1 cellular context compared by ENCODE assay signal in genomic region chr22:28742562-28742962, GRCh38.
A peak's percentile ranks its signal among the peaks of the same experiment; 100 is the strongest.
TF ChIP-seq lines count a peak whose summit lies in the region.

No MANE protein-coding gene starts in this region.

TF ChIP-seq in HepG2, 621 proteins besides CTCF, POLR2A, EP300 and RAD21:
- TF ChIP-seq SIN3A (IDR thresholded peaks at IDR 0.05; ENCODE audit: borderline replicate concordance, low read depth, low read length) (0 out of 2 replicates have a peak, but pooled peaks have one; percentile 1), ZNF775 (CRISPR knock-in tag; IDR thresholded peaks at IDR 0.05; ENCODE audit: borderline replicate concordance) (0 out of 2 replicates have a peak, but pooled peaks have one; percentile 63), RAD51 (IDR thresholded peaks at IDR 0.05; ENCODE audit: borderline replicate concordance) (no peak), ZSCAN30 (CRISPR knock-in tag; IDR thresholded peaks at IDR 0.05) (0 out of 2 replicates have a peak, but pooled peaks have one; percentile 5), GABPA (IDR thresholded peaks at IDR 0.05; ENCODE audit: low read depth, low read length) (peak; percentile 21; the same call in 1 of the 2 replicates), GABPA (CRISPR knock-in tag; IDR thresholded peaks at IDR 0.05; ENCODE audit: low read depth) (peak; percentile 72)
- TF ChIP-seq, protein P1, sequence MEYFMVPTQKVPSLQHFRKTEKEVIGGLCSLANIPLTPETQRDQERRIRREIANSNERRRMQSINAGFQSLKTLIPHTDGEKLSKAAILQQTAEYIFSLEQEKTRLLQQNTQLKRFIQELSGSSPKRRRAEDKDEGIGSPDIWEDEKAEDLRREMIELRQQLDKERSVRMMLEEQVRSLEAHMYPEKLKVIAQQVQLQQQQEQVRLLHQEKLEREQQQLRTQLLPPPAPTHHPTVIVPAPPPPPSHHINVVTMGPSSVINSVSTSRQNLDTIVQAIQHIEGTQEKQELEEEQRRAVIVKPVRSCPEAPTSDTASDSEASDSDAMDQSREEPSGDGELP (IDR thresholded peaks at IDR 0.05; ENCODE audit: borderline replicate concordance, low read depth): no peak
- TF ChIP-seq, protein P2, sequence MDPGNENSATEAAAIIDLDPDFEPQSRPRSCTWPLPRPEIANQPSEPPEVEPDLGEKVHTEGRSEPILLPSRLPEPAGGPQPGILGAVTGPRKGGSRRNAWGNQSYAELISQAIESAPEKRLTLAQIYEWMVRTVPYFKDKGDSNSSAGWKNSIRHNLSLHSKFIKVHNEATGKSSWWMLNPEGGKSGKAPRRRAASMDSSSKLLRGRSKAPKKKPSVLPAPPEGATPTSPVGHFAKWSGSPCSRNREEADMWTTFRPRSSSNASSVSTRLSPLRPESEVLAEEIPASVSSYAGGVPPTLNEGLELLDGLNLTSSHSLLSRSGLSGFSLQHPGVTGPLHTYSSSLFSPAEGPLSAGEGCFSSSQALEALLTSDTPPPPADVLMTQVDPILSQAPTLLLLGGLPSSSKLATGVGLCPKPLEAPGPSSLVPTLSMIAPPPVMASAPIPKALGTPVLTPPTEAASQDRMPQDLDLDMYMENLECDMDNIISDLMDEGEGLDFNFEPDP (CRISPR knock-in tag; conservative IDR thresholded peaks at IDR 0.05): 0 out of 2 replicates have a peak, but pooled peaks have one; percentile 30
- TF ChIP-seq, protein P3, sequence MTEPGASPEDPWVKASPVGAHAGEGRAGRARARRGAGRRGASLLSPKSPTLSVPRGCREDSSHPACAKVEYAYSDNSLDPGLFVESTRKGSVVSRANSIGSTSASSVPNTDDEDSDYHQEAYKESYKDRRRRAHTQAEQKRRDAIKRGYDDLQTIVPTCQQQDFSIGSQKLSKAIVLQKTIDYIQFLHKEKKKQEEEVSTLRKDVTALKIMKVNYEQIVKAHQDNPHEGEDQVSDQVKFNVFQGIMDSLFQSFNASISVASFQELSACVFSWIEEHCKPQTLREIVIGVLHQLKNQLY (CRISPR knock-in tag; IDR thresholded peaks at IDR 0.05): no peak
